ENCODE assay signal across 1 cellular context in the genomic region with DNA sequence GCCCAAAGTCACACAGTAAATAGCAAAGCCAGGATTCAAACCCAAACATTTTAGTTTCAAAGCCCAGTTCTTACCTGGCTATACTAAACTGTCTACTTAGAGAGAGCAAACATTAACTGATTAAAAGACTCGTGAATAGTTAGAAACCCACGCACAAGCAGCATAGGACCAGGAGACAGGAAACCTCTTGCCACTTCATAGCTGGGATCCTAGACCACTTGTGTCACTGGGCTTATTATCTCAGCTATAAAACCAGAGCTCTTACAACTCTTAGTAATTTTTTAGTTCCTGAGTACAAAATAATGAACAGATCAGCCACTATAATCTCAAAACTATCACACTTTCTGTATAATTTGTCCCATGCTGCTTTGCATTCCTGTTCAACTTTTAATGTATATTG.
TF ChIP-seq lines count a peak whose summit lies in the region.

No MANE protein-coding gene starts in this region.

TF ChIP-seq in GM12878, 131 proteins besides CTCF, POLR2A, EP300 and RAD21:
- no peak for TF ChIP-seq MAX (IDR thresholded peaks at IDR 0.05; ENCODE audit: low read depth, low read length)
- no peak for TF ChIP-seq JUNB (IDR thresholded peaks at IDR 0.05)
- no peak for TF ChIP-seq ZNF217 (IDR thresholded peaks at IDR 0.05)
- TF ChIP-seq, protein P1, sequence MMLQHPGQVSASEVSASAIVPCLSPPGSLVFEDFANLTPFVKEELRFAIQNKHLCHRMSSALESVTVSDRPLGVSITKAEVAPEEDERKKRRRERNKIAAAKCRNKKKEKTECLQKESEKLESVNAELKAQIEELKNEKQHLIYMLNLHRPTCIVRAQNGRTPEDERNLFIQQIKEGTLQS (IDR thresholded peaks at IDR 0.05; ENCODE audit: borderline replicate concordance, extremely low read depth, low read depth, low read length) = no peak
- no peak for TF ChIP-seq STAT3 (IDR thresholded peaks at IDR 0.05; ENCODE audit: low read depth, low read length)
- TF ChIP-seq NR2C1 (IDR thresholded peaks at IDR 0.05) = no peak
- no peak for TF ChIP-seq SIN3A (IDR thresholded peaks at IDR 0.05; ENCODE audit: low read depth, low read length)
- TF ChIP-seq, protein P2, sequence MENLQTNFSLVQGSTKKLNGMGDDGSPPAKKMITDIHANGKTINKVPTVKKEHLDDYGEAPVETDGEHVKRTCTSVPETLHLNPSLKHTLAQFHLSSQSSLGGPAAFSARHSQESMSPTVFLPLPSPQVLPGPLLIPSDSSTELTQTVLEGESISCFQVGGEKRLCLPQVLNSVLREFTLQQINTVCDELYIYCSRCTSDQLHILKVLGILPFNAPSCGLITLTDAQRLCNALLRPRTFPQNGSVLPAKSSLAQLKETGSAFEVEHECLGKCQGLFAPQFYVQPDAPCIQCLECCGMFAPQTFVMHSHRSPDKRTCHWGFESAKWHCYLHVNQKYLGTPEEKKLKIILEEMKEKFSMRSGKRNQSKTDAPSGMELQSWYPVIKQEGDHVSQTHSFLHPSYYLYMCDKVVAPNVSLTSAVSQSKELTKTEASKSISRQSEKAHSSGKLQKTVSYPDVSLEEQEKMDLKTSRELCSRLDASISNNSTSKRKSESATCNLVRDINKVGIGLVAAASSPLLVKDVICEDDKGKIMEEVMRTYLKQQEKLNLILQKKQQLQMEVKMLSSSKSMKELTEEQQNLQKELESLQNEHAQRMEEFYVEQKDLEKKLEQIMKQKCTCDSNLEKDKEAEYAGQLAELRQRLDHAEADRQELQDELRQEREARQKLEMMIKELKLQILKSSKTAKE (IDR thresholded peaks at IDR 0.05; ENCODE audit: low read depth, poor library complexity, severe bottlenecking) = no peak
- TF ChIP-seq NRF1 (conservative IDR thresholded peaks at IDR 0.05; ENCODE audit: low read depth, low read length) = no peak
- no peak for TF ChIP-seq MXI1 (IDR thresholded peaks at IDR 0.05; ENCODE audit: low read depth, low read length)
- TF ChIP-seq CHD1 (IDR thresholded peaks at IDR 0.05; ENCODE audit: low read depth, low read length) = no peak
- no peak for TF ChIP-seq SUZ12 (IDR thresholded peaks at IDR 0.05; ENCODE audit: unreplicated experiment)
- no peak for TF ChIP-seq IRF4 (IDR thresholded peaks at IDR 0.05; ENCODE audit: low read depth, low read length)
- no peak for TF ChIP-seq SMAD1 (IDR thresholded peaks at IDR 0.05; ENCODE audit: low read depth, partially characterized antibody)
- no peak for TF ChIP-seq HDGF (IDR thresholded peaks at IDR 0.05)
- no peak for TF ChIP-seq NFIC (IDR thresholded peaks at IDR 0.05; ENCODE audit: low read depth, low read length)
- no peak for TF ChIP-seq HDAC2 (IDR thresholded peaks at IDR 0.05)
- no peak for TF ChIP-seq TCF12 (IDR thresholded peaks at IDR 0.05; ENCODE audit: low read depth, low read length)
- TF ChIP-seq NR2C2 (IDR thresholded peaks at IDR 0.05; ENCODE audit: borderline replicate concordance, control insufficient read depth, insufficient read length, low read depth) = no peak
